19 cellular contexts compared by ENCODE assay signal in the genomic region with DNA sequence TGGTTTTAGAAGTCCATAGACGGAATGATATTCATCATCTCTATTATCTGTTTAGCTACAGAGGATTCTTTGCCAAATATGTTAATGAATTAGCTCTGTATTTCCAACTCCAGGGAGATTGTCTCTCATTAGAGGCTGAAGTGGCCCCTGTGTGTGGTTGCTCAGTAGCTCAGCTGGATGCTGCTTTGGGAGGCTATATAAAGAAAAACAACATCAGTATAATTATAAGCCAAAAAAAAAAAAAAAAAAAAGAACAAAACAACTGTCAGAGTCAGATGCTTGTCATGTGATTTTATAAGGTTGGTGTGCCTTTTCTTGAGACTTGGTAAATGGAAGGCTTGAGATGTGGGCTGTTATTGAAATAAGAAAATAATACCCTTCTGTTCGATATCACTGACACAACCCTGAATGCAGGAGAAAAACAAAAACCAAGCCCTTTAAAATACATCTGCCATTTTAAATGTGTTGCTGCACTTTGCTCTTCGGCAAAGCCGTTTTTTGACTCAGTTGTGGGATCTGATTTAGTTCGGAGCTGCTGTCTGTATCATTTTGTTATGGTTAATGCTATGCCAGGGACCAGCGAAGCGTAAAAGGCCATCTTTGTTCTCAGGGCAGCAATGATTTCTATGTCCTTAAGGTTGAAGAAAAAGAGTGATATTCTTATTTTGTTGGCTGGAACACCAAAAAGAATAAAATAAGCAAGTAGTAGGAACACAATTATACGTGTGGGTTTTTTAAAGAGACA.
DNase-seq lines count a peak whose midpoint lies in the region; ATAC-seq, FAIRE-seq and TF ChIP-seq lines count a peak whose summit lies in the region.
"Had no signal": no experiment of that assay in that cellular context is flagged by ENCODE, and none has a peak within 500 bp of the region (broad histone marks: within the 10 kb centered on the region; RNA-seq: fewer than 3 reads in every experiment).

No MANE protein-coding gene starts in this region.

- no peaks in the 10 kb centered on the region for H3K79me2 ChIP-seq in astrocyte (ENCODE audit: insufficient read depth, low read length)

- no peaks in the 10 kb centered on the region for H3K9me3 ChIP-seq in astrocyte (ENCODE audit: insufficient read depth, low read depth, low read length)
- no peaks in the 10 kb centered on the region for H3K9me3 ChIP-seq in right cardiac atrium (ENCODE audit: control insufficient read depth, low read length)
- no peaks in the 10 kb centered on the region for H3K9me3 ChIP-seq in skeletal muscle satellite cell (replicated peaks; ENCODE audit: low read length)
- peaks cover 5% of the 10 kb centered on the region for H3K9me3 ChIP-seq in effector memory CD4-positive, alpha-beta T cell (ENCODE audit: control insufficient read depth, low read length)
- H3K9me3 ChIP-seq: SK-N-SH had no signal

- no peaks in the 10 kb centered on the region for H3K4me1 Mint-ChIP-seq in astrocyte (ENCODE audit: low read depth, unreplicated experiment)
- no peaks in the 10 kb centered on the region for H3K4me1 Mint-ChIP-seq in naive thymus-derived CD8-positive, alpha-beta T cell
- H3K4me1 Mint-ChIP-seq: activated naive CD8-positive, alpha-beta T cell treated with anti-CD3 and anti-CD28 coated beads, Interleukin-2, amount 10 ng/mL, durations not matched to agents 7 days and 5 days; stimulated activated naive CD8-positive, alpha-beta T cell treated with anti-CD3 and anti-CD28 coated beads, Interleukin-15, amount 100 ng/mL, for 72 hours had no signal

- H3K4me1 ChIP-seq in astrocyte (ENCODE audit: insufficient read depth, low read length) (peaks cover 10% of the 10 kb centered on the region), right cardiac atrium (ENCODE audit: control insufficient read depth, insufficient read depth, low read length) (peaks cover 2% of the 10 kb centered on the region), skeletal muscle satellite cell (ENCODE audit: control insufficient read depth, insufficient read depth, low read length) (no peaks in the 10 kb centered on the region)
- no peaks in the 10 kb centered on the region for H3K4me1 ChIP-seq in effector memory CD4-positive, alpha-beta T cell (ENCODE audit: control insufficient read depth, insufficient read depth, low read length, poor library complexity, severe bottlenecking)
- H3K4me1 ChIP-seq: BLaER1 treated with 17β-estradiol and CSF1 and Interleukin-3, amounts not matched to agents 10 nM and 100 nM had no signal

- H3K27ac ChIP-seq in astrocyte (ENCODE audit: low read depth, low read length) (no peak overlapping the region), right cardiac atrium (ENCODE audit: low read length) (peak overlapping the region; percentile 9)
- H3K27ac ChIP-seq in effector memory CD4-positive, alpha-beta T cell (ENCODE audit: insufficient read depth, low read length, poor library complexity, severe bottlenecking), result no peak overlapping the region
- H3K27ac ChIP-seq: BLaER1 treated with 17β-estradiol and CSF1 and Interleukin-3, amounts not matched to agents 10 nM and 100 nM; cardiac muscle cell had no signal

- no peaks in the 10 kb centered on the region for H3K27me3 ChIP-seq in astrocyte (ENCODE audit: insufficient read depth, low read length)
- no peaks in the 10 kb centered on the region for H3K27me3 ChIP-seq in right cardiac atrium (ENCODE audit: control insufficient read depth, insufficient read depth)
- no peaks in the 10 kb centered on the region for H3K27me3 ChIP-seq in skeletal muscle satellite cell (ENCODE audit: control insufficient read depth, insufficient read depth, low read length)
- H3K27me3 ChIP-seq in effector memory CD4-positive, alpha-beta T cell (replicated peaks; ENCODE audit: control insufficient read depth, insufficient read depth, low read length, poor library complexity, severe bottlenecking), result no peaks in the 10 kb centered on the region
- H3K27me3 ChIP-seq: BLaER1 treated with 17β-estradiol and CSF1 and Interleukin-3, amounts not matched to agents 10 nM and 100 nM; cardiac muscle cell had no signal

- TF ChIP-seq CTCF in astrocyte (IDR thresholded peaks at IDR 0.05; ENCODE audit: insufficient read depth, low read depth, low read length), result no peak

- H3K27ac Mint-ChIP-seq in astrocyte (ENCODE audit: unreplicated experiment), result no peak overlapping the region
- no peak overlapping the region for H3K27ac Mint-ChIP-seq in naive thymus-derived CD8-positive, alpha-beta T cell
- H3K27ac Mint-ChIP-seq: activated naive CD8-positive, alpha-beta T cell treated with anti-CD3 and anti-CD28 coated beads, Interleukin-2, amount 10 ng/mL, durations not matched to agents 7 days and 5 days; stimulated activated naive CD8-positive, alpha-beta T cell treated with anti-CD3 and anti-CD28 coated beads, Interleukin-15, amount 100 ng/mL, for 72 hours had no signal

- H3K9ac ChIP-seq in astrocyte (ENCODE audit: low read length) (no peak overlapping the region), skeletal muscle satellite cell (ENCODE audit: low read depth, low read length) (no peak overlapping the region)
- H3K9ac ChIP-seq: BLaER1 treated with 17β-estradiol and CSF1 and Interleukin-3, amounts not matched to agents 10 nM and 100 nM; SK-N-SH had no signal

- no peaks in the 10 kb centered on the region for H4K20me1 ChIP-seq in astrocyte (ENCODE audit: insufficient read depth, low read length)
- H4K20me1 ChIP-seq: BLaER1 treated with 17β-estradiol and CSF1 and Interleukin-3, amounts not matched to agents 10 nM and 100 nM had no signal

- H2AFZ ChIP-seq in astrocyte (ENCODE audit: low read depth, low read length), result peak overlapping the region; percentile 84

- H3K4me2 ChIP-seq in astrocyte (ENCODE audit: low read length), result peak overlapping the region; percentile 80
- peak overlapping the region; percentile 42 for H3K4me2 ChIP-seq in skeletal muscle satellite cell (ENCODE audit: low read length)
- H3K4me2 ChIP-seq: BLaER1 treated with 17β-estradiol and CSF1 and Interleukin-3, amounts not matched to agents 10 nM and 100 nM; SK-N-SH had no signal

- no peaks in the 10 kb centered on the region for H3K36me3 ChIP-seq in astrocyte (ENCODE audit: insufficient read depth, low read length)
- H3K36me3 ChIP-seq in skeletal muscle satellite cell (ENCODE audit: insufficient read depth, low read length), result no peaks in the 10 kb centered on the region
- H3K36me3 ChIP-seq in effector memory CD4-positive, alpha-beta T cell (ENCODE audit: control insufficient read depth, insufficient read depth, low read length), result no peaks in the 10 kb centered on the region
- H3K36me3 ChIP-seq: BLaER1 treated with 17β-estradiol and CSF1 and Interleukin-3, amounts not matched to agents 10 nM and 100 nM; cardiac muscle cell had no signal

- H3K4me3 ChIP-seq in astrocyte (ENCODE audit: insufficient read depth, low read depth, low read length) (peak overlapping the region; percentile 12), right cardiac atrium (ENCODE audit: low read length) (no peak overlapping the region), skeletal muscle satellite cell (ENCODE audit: low read length) (no peak overlapping the region)
- no peak overlapping the region for H3K4me3 ChIP-seq in effector memory CD4-positive, alpha-beta T cell (ENCODE audit: insufficient read depth, low read depth, low read length, poor library complexity, severe bottlenecking)
- H3K4me3 ChIP-seq: BLaER1 treated with 17β-estradiol and CSF1 and Interleukin-3, amounts not matched to agents 10 nM and 100 nM; cardiac muscle cell had no signal

- DNase-seq in HEK293T (ENCODE audit: extremely low spot score) (no peak), astrocyte (ENCODE audit: low read depth) (no peak), right cardiac atrium (no peak), AML-193 (lab: John Stamatoyannopoulos, UW) (no peak)
- no peak for DNase-seq in effector memory CD4-positive, alpha-beta T cell
- DNase-seq in naive thymus-derived CD8-positive, alpha-beta T cell, result no peak
- DNase-seq: activated CD4-positive, alpha-beta T cell treated with anti-CD3 and anti-CD28 coated beads, Interleukin-2, amount 50 U/mL, for 4 hours; activated naive CD8-positive, alpha-beta T cell treated with anti-CD3 and anti-CD28 coated beads, Interleukin-2, amount 10 ng/mL, durations not matched to agents 7 days and 5 days; activated T-cell treated with anti-CD3 and anti-CD28 coated beads, Interleukin-2, amount 50 U/mL, for 4 hours; Karpas-422; mammary epithelial cell; NCI-H446 treated with DMSO at 0.1 percent for 48 hours; stimulated activated naive CD8-positive, alpha-beta T cell treated with anti-CD3 and anti-CD28 coated beads, Interleukin-15, amount 100 ng/mL, for 72 hours had no signal

- H3K27me3 Mint-ChIP-seq in astrocyte (ENCODE audit: low read depth, unreplicated experiment), result no peaks in the 10 kb centered on the region
- H3K27me3 Mint-ChIP-seq in naive thymus-derived CD8-positive, alpha-beta T cell, result peaks cover 7 to 28% (median 18%) of the 10 kb centered on the region in 5 donors

- H3K9me3 Mint-ChIP-seq in astrocyte (ENCODE audit: unreplicated experiment), result peaks cover 5% of the 10 kb centered on the region
- peaks cover 0 to 22% (median 9%) of the 10 kb centered on the region in 9 donors for H3K9me3 Mint-ChIP-seq in naive thymus-derived CD8-positive, alpha-beta T cell

- no peak for FAIRE-seq in astrocyte (lab: Jason Lieb, UNC)
- FAIRE-seq: frontal cortex, GM19239 had no signal

- no peak overlapping the region for H3K4me3 Mint-ChIP-seq in astrocyte (ENCODE audit: unreplicated experiment)
- no peak overlapping the region for H3K4me3 Mint-ChIP-seq in naive thymus-derived CD8-positive, alpha-beta T cell
- H3K4me3 Mint-ChIP-seq: activated naive CD8-positive, alpha-beta T cell treated with anti-CD3 and anti-CD28 coated beads, Interleukin-2, amount 10 ng/mL, durations not matched to agents 7 days and 5 days; activated T-cell treated with anti-CD3 and anti-CD28 coated beads, Interleukin-2, amount 50 U/mL, for 4 hours; stimulated activated naive CD8-positive, alpha-beta T cell treated with anti-CD3 and anti-CD28 coated beads, Interleukin-15, amount 100 ng/mL, for 72 hours had no signal

- peaks cover under 1% of the 10 kb centered on the region for H3K36me3 Mint-ChIP-seq in astrocyte (ENCODE audit: low read depth, unreplicated experiment)
- peaks cover 0 to 9% (median 0%) of the 10 kb centered on the region in 3 donors for H3K36me3 Mint-ChIP-seq in naive thymus-derived CD8-positive, alpha-beta T cell
- H3K36me3 Mint-ChIP-seq: activated naive CD8-positive, alpha-beta T cell treated with anti-CD3 and anti-CD28 coated beads, Interleukin-2, amount 10 ng/mL, durations not matched to agents 7 days and 5 days had no signal

- CTCF ChIA-PET in HEK293T (lab: Yijun Ruan, JAX), result interaction anchor here (0.5 to 1.5 kb wide), 3 partner anchors 12 to 764 kb away, joined by 3 to 4 read pairs (median 3); no protein-coding TSS in a partner anchor

- ATAC-seq in right cardiac atrium, result no peak
- no peak for ATAC-seq in naive thymus-derived CD8-positive, alpha-beta T cell
- ATAC-seq: activated T-cell treated with anti-CD3 and anti-CD28 coated beads, Interleukin-2, amount 50 U/mL, for 4 hours; stimulated activated naive CD8-positive, alpha-beta T cell treated with anti-CD3 and anti-CD28 coated beads, Interleukin-15, amount 100 ng/mL, for 72 hours had no signal

- POLR2A ChIA-PET in HEK293T (lab: Yijun Ruan, JAX), result interaction anchor here (1.0 kb wide), 1 partner anchor 91 kb away, joined by 3 read pairs; no protein-coding TSS in a partner anchor
- POLR2A ChIA-PET in naive thymus-derived CD8-positive, alpha-beta T cell (lab: Charles Lee), result no interaction called here

- intact Hi-C loops in right cardiac atrium (cut with DNase I), result loop anchor here in 1 of 4 donors (10.0 kb wide), 1 partner anchor 268 kb away; no protein-coding TSS in a partner anchor

- 59% methylated on average over 8 of the region's 8 CpGs for WGBS in right cardiac atrium
